ENCODE assay signal across 21 cellular contexts in the genomic region with DNA sequence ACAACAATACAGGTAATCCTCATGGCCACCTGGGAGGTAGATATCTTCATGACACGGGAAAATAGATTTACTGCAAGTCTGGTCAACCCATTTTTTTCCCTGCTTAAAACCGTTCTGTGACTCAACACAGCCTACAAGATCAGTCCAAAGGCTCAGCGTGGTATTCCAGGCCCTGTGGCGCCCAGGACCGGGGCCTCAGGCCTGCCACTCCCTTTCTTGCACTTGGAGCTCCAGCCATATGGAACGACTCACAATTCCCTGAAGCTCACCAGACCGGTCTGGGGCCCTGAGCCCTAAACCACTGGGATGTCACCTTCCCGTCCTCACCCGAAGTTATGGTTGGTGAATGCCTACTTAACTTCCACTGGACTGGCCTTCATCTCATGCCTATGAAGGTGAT. TPM values are rescaled to one million over a fixed set of nuclear protein-coding genes. Genes with fewer than 3 reads are reported as not detected.
DNase-seq lines count a peak whose midpoint lies in the region; ATAC-seq, FAIRE-seq and TF ChIP-seq lines count a peak whose summit lies in the region.
"Had no signal": no experiment of that assay in that cellular context is flagged by ENCODE, and none has a peak within 500 bp of the region (broad histone marks: within the 10 kb centered on the region; RNA-seq: fewer than 3 reads in every experiment).

No MANE protein-coding gene starts in this region.

- ATAC-seq in activated CD8-positive, alpha-beta memory T cell treated with anti-CD3 and anti-CD28 coated beads, Interleukin-2, amount 10 ng/mL, durations not matched to agents 7 days and 5 days = no peak
- ATAC-seq: K562, SK-N-SH treated with all-trans-retinoic acid at 6 μM for 48 hours had no signal

- peak overlapping the region; percentile 44 to 76 (median 68) for H3K27ac ChIP-seq in thyroid gland
- H3K27ac ChIP-seq: BLaER1 treated with 17β-estradiol and CSF1 and Interleukin-3, amounts not matched to agents 10 nM and 100 nM; RWPE1 had no signal

- peaks cover 4% of the 10 kb centered on the region for H3K36me3 Mint-ChIP-seq in activated CD8-positive, alpha-beta memory T cell treated with anti-CD3 and anti-CD28 coated beads, Interleukin-2, amount 10 ng/mL, durations not matched to agents 7 days and 5 days

- peaks cover 2% of the 10 kb centered on the region for H3K27me3 Mint-ChIP-seq in activated CD8-positive, alpha-beta memory T cell treated with anti-CD3 and anti-CD28 coated beads, Interleukin-2, amount 10 ng/mL, durations not matched to agents 7 days and 5 days

- TF ChIP-seq CTCF in bronchial epithelial cell (IDR thresholded peaks at IDR 0.05; ENCODE audit: insufficient read depth, low read length, severe bottlenecking) (no peak), thyroid gland (IDR thresholded peaks at IDR 0.05) (no peak)

- H3K9me3 Mint-ChIP-seq in activated CD8-positive, alpha-beta memory T cell treated with anti-CD3 and anti-CD28 coated beads, Interleukin-2, amount 10 ng/mL, durations not matched to agents 7 days and 5 days (ENCODE audit: low read depth) = no peaks in the 10 kb centered on the region

- H3K27me3 ChIP-seq in bronchial epithelial cell (ENCODE audit: control insufficient read depth, insufficient read depth, low read length) = no peaks in the 10 kb centered on the region
- H3K27me3 ChIP-seq in thyroid gland = no peaks in the 10 kb centered on the region
- H3K27me3 ChIP-seq: BLaER1 treated with 17β-estradiol and CSF1 and Interleukin-3, amounts not matched to agents 10 nM and 100 nM had no signal

- no peak overlapping the region for H3K4me3 ChIP-seq in bronchial epithelial cell (ENCODE audit: low read depth, low read length)
- H3K4me3 ChIP-seq in thyroid gland (replicated peaks in 1 of 3) = no peak overlapping the region
- H3K4me3 ChIP-seq: BLaER1 treated with 17β-estradiol and CSF1 and Interleukin-3, amounts not matched to agents 10 nM and 100 nM; K562 had no signal

- intact Hi-C loops in thyroid gland (cut with DNase I) = no loop called here

- TF ChIP-seq POLR2A in thyroid gland (IDR thresholded peaks at IDR 0.05) = peak in 1 of 2 donors; percentile 28

- DNase-seq in HT-29 (ENCODE audit: low spot score) = peak; percentile 23
- DNase-seq in bronchial epithelial cell (ENCODE audit: low read depth) = peak; percentile 40
- DNase-seq in kidney tubule cell (ENCODE audit: low spot score) = peak; percentile 20
- peak; percentile 80 to 83 for DNase-seq in thyroid gland
- no peak for DNase-seq in activated CD8-positive, alpha-beta memory T cell treated with anti-CD3 and anti-CD28 coated beads, Interleukin-2, amount 10 ng/mL, durations not matched to agents 7 days and 5 days
- no peak for DNase-seq in NCI-H2227 (lab: John Stamatoyannopoulos, UW; ENCODE audit: unreplicated experiment)
- DNase-seq in ecto neural progenitor cell (ENCODE audit: low spot score) = no peak
- DNase-seq: DND-41, H7, MV-4-11, NCI-H1694 treated with DMSO at 0.1 percent for 48 hours, NCI-H2107, NCI-H226, NCI-H524, NCI-H82, SIG-M5 had no signal

- peaks cover 15% of the 10 kb centered on the region for H3K4me1 Mint-ChIP-seq in activated CD8-positive, alpha-beta memory T cell treated with anti-CD3 and anti-CD28 coated beads, Interleukin-2, amount 10 ng/mL, durations not matched to agents 7 days and 5 days

- peaks cover 14 to 25% of the 10 kb centered on the region in 2 donors for H3K4me1 ChIP-seq in thyroid gland

- no peak overlapping the region for H3K4me3 Mint-ChIP-seq in activated CD8-positive, alpha-beta memory T cell treated with anti-CD3 and anti-CD28 coated beads, Interleukin-2, amount 10 ng/mL, durations not matched to agents 7 days and 5 days

- FAIRE-seq in bronchial epithelial cell (lab: Jason Lieb, UNC) = no peak
- FAIRE-seq: G401.6, K562 had no signal

- H3K27ac Mint-ChIP-seq in activated CD8-positive, alpha-beta memory T cell treated with anti-CD3 and anti-CD28 coated beads, Interleukin-2, amount 10 ng/mL, durations not matched to agents 7 days and 5 days = no peak overlapping the region

- H3K9me3 ChIP-seq in thyroid gland = no peaks in the 10 kb centered on the region
- H3K9me3 ChIP-seq: BLaER1 treated with 17β-estradiol and CSF1 and Interleukin-3, amounts not matched to agents 10 nM and 100 nM had no signal

- CTCF ChIA-PET in activated CD8-positive, alpha-beta memory T cell treated with anti-CD3 and anti-CD28 coated beads, Interleukin-2, amount 10 ng/mL, durations not matched to agents 7 days and 5 days (lab: Charles Lee) = interaction anchor here (2.9 kb wide), 1 partner anchor 131 kb away, joined by 14 read pairs; a partner anchor contains a TSS

- H3K36me3 ChIP-seq in bronchial epithelial cell (ENCODE audit: control insufficient read depth, insufficient read depth, low read length) = no peaks in the 10 kb centered on the region
- no peaks in the 10 kb centered on the region for H3K36me3 ChIP-seq in thyroid gland
- H3K36me3 ChIP-seq: BLaER1 treated with 17β-estradiol and CSF1 and Interleukin-3, amounts not matched to agents 10 nM and 100 nM had no signal

- WGBS in thyroid gland, 2 donors = 32 to 42% methylated on average over 8 of the region's 9 CpGs

RNA-seq across cellular contexts. Expression of a gene that starts 6.5 kb away (rescaled TPM):
- total RNA-seq in HT-29 (2014; rRNA removed; shearing (Covaris generic)) = not detected in 2 replicates
- not detected in 2 replicates for total RNA-seq in bronchial epithelial cell
- total RNA-seq in thyroid gland = not detected
- total RNA-seq in activated CD8-positive, alpha-beta memory T cell treated with anti-CD3 and anti-CD28 coated beads, Interleukin-2, amount 10 ng/mL, durations not matched to agents 7 days and 5 days = not detected
- total RNA-seq: H7, K562 had no signal

RNA-seq across cellular contexts. Expression of a gene that starts 51.3 kb away (rescaled TPM):
- 75.8 and 85.6 TPM in 2 replicates for total RNA-seq in HT-29 (2014; rRNA removed; shearing (Covaris generic))
- total RNA-seq in bronchial epithelial cell (52.9 and 79.9 TPM in 2 replicates), thyroid gland (10 to 100 TPM; 68.3 to 79.5 (median 75.2) TPM)
- 10 to 100 TPM; 25.0 to 32.3 TPM for total RNA-seq in activated CD8-positive, alpha-beta memory T cell treated with anti-CD3 and anti-CD28 coated beads, Interleukin-2, amount 10 ng/mL, durations not matched to agents 7 days and 5 days

Comparison
In these comparisons a context has a peak if more than half of its experiments do, and no peak if none do; other contexts are left out.
1. DNase-seq: peak in HT-29 (single experiment), bronchial epithelial cell (single experiment), kidney tubule cell (single experiment) and thyroid gland (2 of 2); none in activated CD8-positive, alpha-beta memory T cell treated with anti-CD3 and anti-CD28 coated beads, Interleukin-2, amount 10 ng/mL, durations not matched to agents 7 days and 5 days (single experiment), NCI-H2227 (single experiment) and ecto neural progenitor cell (single experiment).